In genomic region chr6:43965628-43966373, GRCh38 we compare ENCODE assay signal across 17 cellular contexts.
"Had no signal": no experiment of that assay in that cellular context is flagged by ENCODE, and none has a peak within 500 bp of the region (broad histone marks: within the 10 kb centered on the region; RNA-seq: fewer than 3 reads in every experiment).

No MANE protein-coding gene starts in this region.

- DNase-seq: activated B cell treated with CpG ODN at 0.5 μM for 24 hours; activated CD4-positive, alpha-beta T cell treated with anti-CD3 and anti-CD28 coated beads, Interleukin-2, amount 10 ng/mL, durations not matched to agents 7 days and 5 days; activated naive CD4-positive, alpha-beta T cell treated with anti-CD3 and anti-CD28 coated beads for 36 hours; naive B cell; posterior cingulate gyrus; stimulated activated CD4-positive, alpha-beta T cell treated with anti-CD3 and anti-CD28 coated beads, Interleukin-2, amount 100 ng/mL, for 48 hours; stimulated activated naive CD8-positive, alpha-beta T cell treated with anti-CD3 and anti-CD28 coated beads, Interleukin-15, Interleukin-2, amounts not matched to agents 100 U/mL and 50 U/mL, for 24 hours had no signal

- H3K27me3 ChIP-seq: gastroesophageal sphincter, suprapubic skin had no signal

- H3K36me3 Mint-ChIP-seq: naive B cell, type B pancreatic cell had no signal

- H3K9me3 Mint-ChIP-seq: activated B cell treated with CpG ODN at 0.5 μM for 24 hours; activated CD4-positive, alpha-beta T cell treated with anti-CD3 and anti-CD28 coated beads, Interleukin-2, amount 10 ng/mL, durations not matched to agents 7 days and 5 days; activated naive CD4-positive, alpha-beta T cell treated with anti-CD3 and anti-CD28 coated beads for 36 hours; activated T-helper 2 cell treated with anti-CD3 and anti-CD28 coated beads, Interferon-gamma antibody, Interleukin-2, Interleukin-4, amounts not matched to agents 10 μg/mL and 5 μg/mL and 100 μg/mL, durations not matched to agents 14 hours and 24 hours and 36 hours; T-helper 1 cell treated with Interleukin-12 subunit alpha and Interleukin-12 subunit beta and Interleukin-4 antibody, amounts not matched to agents 30 μg/mL and 1 μg/mL, for 36 hours; type B pancreatic cell had no signal

- ATAC-seq: gastroesophageal sphincter; stimulated activated naive CD8-positive, alpha-beta T cell treated with anti-CD3 and anti-CD28 coated beads, Interleukin-15, Interleukin-2, amounts not matched to agents 100 U/mL and 50 U/mL, for 24 hours had no signal

- H3K27ac Mint-ChIP-seq: activated B cell treated with CpG ODN at 0.5 μM for 24 hours; activated CD4-positive, alpha-beta T cell treated with anti-CD3 and anti-CD28 coated beads, Interleukin-2, amount 10 ng/mL, durations not matched to agents 7 days and 5 days; activated naive CD4-positive, alpha-beta T cell treated with anti-CD3 and anti-CD28 coated beads for 36 hours; activated T-helper 2 cell treated with anti-CD3 and anti-CD28 coated beads, Interferon-gamma antibody, Interleukin-2, Interleukin-4, amounts not matched to agents 10 μg/mL and 5 μg/mL and 100 μg/mL, durations not matched to agents 14 hours and 24 hours and 36 hours; T-helper 1 cell treated with Interleukin-12 subunit alpha and Interleukin-12 subunit beta and Interleukin-4 antibody, amounts not matched to agents 30 μg/mL and 1 μg/mL, for 36 hours; type B pancreatic cell had no signal

- H3K27me3 Mint-ChIP-seq: type B pancreatic cell had no signal

- H3K36me3 ChIP-seq: gastroesophageal sphincter, neutrophil, suprapubic skin had no signal

- H3K4me3 Mint-ChIP-seq: activated B cell treated with CpG ODN at 0.5 μM for 24 hours; activated CD4-positive, alpha-beta T cell treated with anti-CD3 and anti-CD28 coated beads, Interleukin-2, amount 10 ng/mL, durations not matched to agents 7 days and 5 days; activated naive CD4-positive, alpha-beta T cell treated with anti-CD3 and anti-CD28 coated beads for 36 hours; naive B cell; T-helper 1 cell treated with Interleukin-12 subunit alpha and Interleukin-12 subunit beta and Interleukin-4 antibody, amounts not matched to agents 30 μg/mL and 1 μg/mL, for 36 hours; type B pancreatic cell had no signal

- H3K4me3 ChIP-seq: gastroesophageal sphincter, suprapubic skin had no signal

- FAIRE-seq: astrocyte, bronchial epithelial cell, TTC549 had no signal

- H3K27ac ChIP-seq: epithelial cell of prostate, gastroesophageal sphincter, neutrophil, suprapubic skin had no signal

- H3K4me1 Mint-ChIP-seq: activated B cell treated with CpG ODN at 0.5 μM for 24 hours; activated CD4-positive, alpha-beta T cell treated with anti-CD3 and anti-CD28 coated beads, Interleukin-2, amount 10 ng/mL, durations not matched to agents 7 days and 5 days; naive B cell had no signal

- H3K9me3 ChIP-seq: gastroesophageal sphincter, neutrophil, suprapubic skin had no signal
